Comparison of ENCODE assay signal across 8 cellular contexts in the genomic region with DNA sequence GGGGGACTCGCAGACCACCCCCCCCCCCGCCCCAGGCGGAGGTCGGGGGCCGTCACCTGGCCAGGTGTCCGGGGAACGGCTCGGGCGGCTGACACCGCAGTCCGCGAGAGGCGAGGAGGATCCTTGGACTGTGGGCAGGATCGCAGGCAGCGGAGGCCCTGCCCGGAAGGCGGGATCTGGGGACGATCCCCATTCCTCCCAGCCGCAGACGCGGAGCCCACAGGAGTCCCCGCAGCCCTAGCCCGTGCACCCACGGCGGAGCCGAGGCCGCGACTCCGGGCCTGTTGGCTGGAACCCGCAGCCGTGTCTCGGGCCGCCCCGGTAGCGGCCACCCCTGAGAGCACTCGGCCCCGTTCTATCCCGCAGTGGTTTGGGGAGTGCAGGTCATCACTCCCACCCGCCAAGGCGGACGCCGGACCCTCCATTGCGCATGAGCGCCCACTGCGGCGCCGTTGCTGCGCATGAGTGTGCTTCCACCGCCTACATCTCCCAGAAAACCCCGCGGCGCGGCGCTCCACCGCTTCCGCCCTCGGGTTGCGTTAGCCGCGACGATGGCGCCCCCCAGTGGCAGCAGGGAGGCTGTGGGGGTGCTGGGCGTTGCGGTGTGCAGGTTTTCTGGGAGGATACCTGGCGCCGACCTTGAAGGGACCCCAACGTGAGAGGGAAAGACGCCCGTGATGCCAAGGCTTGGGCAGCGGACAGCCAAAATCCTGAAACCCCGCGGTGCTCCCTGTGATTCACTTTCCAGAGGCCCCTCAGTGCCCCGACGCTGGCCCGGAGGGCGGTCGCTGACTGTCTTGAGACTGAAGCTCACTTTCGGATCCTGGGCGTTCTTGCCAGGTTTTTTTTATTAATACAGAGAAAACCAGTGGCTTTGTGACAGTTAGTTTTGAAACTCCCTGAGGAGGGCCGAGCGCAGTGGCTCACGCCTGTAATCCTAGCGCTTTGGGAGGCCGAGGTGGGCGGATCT. TPM values are rescaled to one million over a fixed set of nuclear protein-coding genes. Genes with fewer than 3 reads are reported as not detected.
A peak's percentile ranks its signal among the peaks of the same experiment; 100 is the strongest.
DNase-seq lines count a peak whose midpoint lies in the region; ATAC-seq and TF ChIP-seq lines count a peak whose summit lies in the region.

No MANE protein-coding gene starts in this region.

- intact Hi-C loops in CD8-positive, alpha-beta T cell (cut with DNase I, micrococcal nuclease): loop anchor here (1.0 to 10.0 kb wide), 25 partner anchors 28 to 1840 kb away; a partner anchor contains a TSS
- intact Hi-C loops in PC-3 (cut with micrococcal nuclease): loop anchor here (5.0 to 10.0 kb wide), 2 partner anchors 340 to 748 kb away; a partner anchor contains a TSS

- peaks cover 25% of the 10 kb centered on the region for H3K4me1 Mint-ChIP-seq in CD8-positive, alpha-beta T cell (ENCODE audit: low read depth)
- peaks cover under 1% of the 10 kb centered on the region for H3K4me1 Mint-ChIP-seq in activated T-helper 17 cell treated with anti-CD3 and anti-CD28 coated beads, Interleukin-2, amount 50 U/mL, for 72 hours
- peaks cover 14 to 21% (median 19%) of the 10 kb centered on the region in 3 donors for H3K4me1 Mint-ChIP-seq in naive B cell

- H3K27ac Mint-ChIP-seq in CD8-positive, alpha-beta T cell: peak overlapping the region; percentile 82
- peak overlapping the region; percentile 42 for H3K27ac Mint-ChIP-seq in activated T-helper 17 cell treated with anti-CD3 and anti-CD28 coated beads, Interleukin-2, amount 50 U/mL, for 72 hours
- peak overlapping the region in 4 of 6 donors; percentile 10 to 96 (median 75) for H3K27ac Mint-ChIP-seq in naive B cell

- TF ChIP-seq CTCF in CD8-positive, alpha-beta T cell (IDR thresholded peaks at IDR 0.05): peak; percentile 98
- TF ChIP-seq CTCF in PC-3 (conservative IDR thresholded peaks at IDR 0.05; ENCODE audit: low read depth, low read length): peak; percentile 82
- peak; percentile 87 to 93 for TF ChIP-seq CTCF in fibroblast of lung (conservative IDR thresholded peaks at IDR 0.05 in 1 of 2, IDR thresholded peaks at IDR 0.05 in 1 of 2; ENCODE audit: low read depth in 1 of 2, low read length in 2 of 2)

- peaks cover 3% of the 10 kb centered on the region for H3K36me3 Mint-ChIP-seq in CD8-positive, alpha-beta T cell
- H3K36me3 Mint-ChIP-seq in activated T-helper 17 cell treated with anti-CD3 and anti-CD28 coated beads, Interleukin-2, amount 50 U/mL, for 72 hours (ENCODE audit: low read depth): no peaks in the 10 kb centered on the region
- no peaks in the 10 kb centered on the region for H3K36me3 Mint-ChIP-seq in naive B cell

- POLR2A ChIA-PET in CD8-positive, alpha-beta T cell (lab: Charles Lee): interaction anchor here (0.7 to 1.4 kb wide), 2 partner anchors 28 to 576 kb away, joined by 4 to 5 read pairs; a partner anchor contains a TSS
- POLR2A ChIA-PET in PC-3 (lab: Charles Lee; ENCODE audit: unreplicated experiment): no interaction called here

- no peaks in the 10 kb centered on the region for H3F3A ChIP-seq in PC-3 (ENCODE audit: low read length, unreplicated experiment)

- H2AFZ ChIP-seq in PC-3 (ENCODE audit: low read length) (peak overlapping the region; percentile 98), fibroblast of lung (ENCODE audit: low read length) (peak overlapping the region; percentile 92)

- peaks cover 6% of the 10 kb centered on the region for H3K79me2 ChIP-seq in PC-3 (ENCODE audit: low read length)
- H3K79me2 ChIP-seq in fibroblast of lung (ENCODE audit: control insufficient read depth, insufficient read depth, low read length): peaks cover 6% of the 10 kb centered on the region

- peak overlapping the region; percentile 87 for H3K4me3 Mint-ChIP-seq in CD8-positive, alpha-beta T cell
- H3K4me3 Mint-ChIP-seq in activated T-helper 17 cell treated with anti-CD3 and anti-CD28 coated beads, Interleukin-2, amount 50 U/mL, for 72 hours: peak overlapping the region; percentile 76
- peak overlapping the region; percentile 81 to 94 (median 90) for H3K4me3 Mint-ChIP-seq in naive B cell

- no peaks in the 10 kb centered on the region for H3K27me3 ChIP-seq in CD8-positive, alpha-beta T cell (ENCODE audit: insufficient read depth, low read length)
- H3K27me3 ChIP-seq in PC-3 (ENCODE audit: low read length): no peaks in the 10 kb centered on the region
- no peaks in the 10 kb centered on the region for H3K27me3 ChIP-seq in fibroblast of lung (ENCODE audit: control insufficient read depth, insufficient read depth, low read length)

- peaks cover 17% of the 10 kb centered on the region for H3K4me1 ChIP-seq in CD8-positive, alpha-beta T cell (ENCODE audit: insufficient read depth, low read length)
- H3K4me1 ChIP-seq in PC-3 (ENCODE audit: insufficient read depth, low read length): no peaks in the 10 kb centered on the region
- H3K4me1 ChIP-seq in fibroblast of lung (ENCODE audit: control insufficient read depth, extremely low read depth, insufficient read depth, low read length): no peaks in the 10 kb centered on the region

- H3K9me3 ChIP-seq in CD8-positive, alpha-beta T cell (ENCODE audit: low read length): no peaks in the 10 kb centered on the region
- H3K9me3 ChIP-seq in PC-3 (ENCODE audit: low read length): peaks cover 40% of the 10 kb centered on the region
- H3K9me3 ChIP-seq in fibroblast of lung (ENCODE audit: control insufficient read depth, insufficient read depth, low read depth, low read length): no peaks in the 10 kb centered on the region

- BruUV-seq in PC-3 (replicated peaks; lab: Mats Ljungman, UMichigan): no TSS peak

- H3K36me3 ChIP-seq in CD8-positive, alpha-beta T cell (ENCODE audit: insufficient read depth, low read length): no peaks in the 10 kb centered on the region
- H3K36me3 ChIP-seq in PC-3 (ENCODE audit: low read depth, low read length) (peaks cover 9% of the 10 kb centered on the region; the same call in 1 of the 2 replicates), fibroblast of lung (ENCODE audit: control insufficient read depth, insufficient read depth, low read length) (no peaks in the 10 kb centered on the region)

- H3K27ac ChIP-seq in CD8-positive, alpha-beta T cell (ENCODE audit: low read depth, low read length): peak overlapping the region; percentile 94
- H3K27ac ChIP-seq in PC-3 (ENCODE audit: low read length) (no peak overlapping the region), fibroblast of lung (ENCODE audit: insufficient read depth, low read length) (peak overlapping the region; percentile 78)

- peak overlapping the region; percentile 99 for H3K4me3 ChIP-seq in CD8-positive, alpha-beta T cell (ENCODE audit: low read depth, low read length)
- peak overlapping the region; percentile 77 for H3K4me3 ChIP-seq in PC-3 (ENCODE audit: low read length)
- peak overlapping the region; percentile 74 to 91 (median 82) for H3K4me3 ChIP-seq in fibroblast of lung (replicated peaks in 1 of 4; ENCODE audit: control extremely low read depth in 1 of 4, insufficient read depth in 1 of 4, low read depth in 3 of 4, low read length in 4 of 4)

- no peaks in the 10 kb centered on the region for H4K20me1 ChIP-seq in PC-3 (ENCODE audit: low read length)
- H4K20me1 ChIP-seq in fibroblast of lung (ENCODE audit: control insufficient read depth, extremely low read depth, insufficient read depth, low read length): no peaks in the 10 kb centered on the region

- no peaks in the 10 kb centered on the region for H3K9me2 ChIP-seq in PC-3 (replicated peaks; ENCODE audit: low read length)

- CTCF ChIA-PET in CD8-positive, alpha-beta T cell (lab: Charles Lee): interaction anchor here (0.6 to 1.4 kb wide), 10 partner anchors 12 to 1901 kb away, joined by 3 to 8 read pairs (median 4); no protein-coding TSS in a partner anchor
- CTCF ChIA-PET in PC-3 (lab: Charles Lee): interaction anchor here (0.6 kb wide), 1 partner anchor 121 kb away, joined by 5 read pairs; no protein-coding TSS in a partner anchor

- H3K9ac ChIP-seq in PC-3 (ENCODE audit: low read length) (peak overlapping the region; percentile 70), fibroblast of lung (ENCODE audit: insufficient read depth, low read length) (peak overlapping the region; percentile 81)

- peak; percentile 94 to 100 (median 99) for DNase-seq in CD8-positive, alpha-beta T cell
- DNase-seq in HT1080 (ENCODE audit: low read depth) (peak; percentile 85), PC-3 (peak; percentile 89), fibroblast of lung (ENCODE audit: low read depth in 2 of 2) (peak; percentile 92), naive B cell (peak; percentile 96)
- DNase-seq in stimulated activated CD8-positive, alpha-beta memory T cell treated with anti-CD3 and anti-CD28 coated beads, Interleukin-7, amount 100 ng/mL, for 48 hours (ENCODE audit: extremely low read depth in 1 of 2, low read depth in 1 of 2): peak; percentile 92 to 95

- H3K4me2 ChIP-seq in PC-3 (ENCODE audit: low read length) (peak overlapping the region; percentile 83), fibroblast of lung (ENCODE audit: extremely low read depth, insufficient read depth, low read length) (peak overlapping the region; percentile 88)

- peak; percentile 85 for ATAC-seq in CD8-positive, alpha-beta T cell
- peak; percentile 66 for ATAC-seq in GM19452 (IDR thresholded peaks at IDR 0.05; ENCODE audit: unreplicated experiment)
- peak; percentile 83 for ATAC-seq in PC-3
- peak; percentile 90 for ATAC-seq in activated T-helper 17 cell treated with anti-CD3 and anti-CD28 coated beads, Interleukin-2, amount 50 U/mL, for 72 hours (replicated peaks)
- peak; percentile 84 to 86 for ATAC-seq in naive B cell (ENCODE audit: low read depth in 2 of 2)

- no peaks in the 10 kb centered on the region for H3K27me3 Mint-ChIP-seq in CD8-positive, alpha-beta T cell (ENCODE audit: low read depth)
- H3K27me3 Mint-ChIP-seq in activated T-helper 17 cell treated with anti-CD3 and anti-CD28 coated beads, Interleukin-2, amount 50 U/mL, for 72 hours: no peaks in the 10 kb centered on the region
- no peaks in the 10 kb centered on the region for H3K27me3 Mint-ChIP-seq in naive B cell

- no peaks in the 10 kb centered on the region for H3K9me3 Mint-ChIP-seq in CD8-positive, alpha-beta T cell
- peaks cover 3% of the 10 kb centered on the region for H3K9me3 Mint-ChIP-seq in activated T-helper 17 cell treated with anti-CD3 and anti-CD28 coated beads, Interleukin-2, amount 50 U/mL, for 72 hours
- peaks cover 0 to 6% (median 0%) of the 10 kb centered on the region in 7 donors for H3K9me3 Mint-ChIP-seq in naive B cell

RNA-seq across cellular contexts. Expression of a gene that starts 4.4 kb away (rescaled TPM):
- 10 to 100 TPM; 18.9 to 20.2 TPM for total RNA-seq in CD8-positive, alpha-beta T cell
- total RNA-seq in HT1080 (2014; rRNA removed; shearing (Covaris generic)): 7.1 and 9.0 TPM in 2 replicates
- polyA plus RNA-seq in HT1080 (2015; cell fraction: cytosol; rRNA removed): 3.5 and 3.9 TPM in 2 replicates
- 2.7 and 4.0 TPM in 2 replicates for polyA plus RNA-seq in HT1080 (2015; cell fraction: nucleus; rRNA removed)
- 8.2 and 10.5 TPM in 2 replicates for total RNA-seq in PC-3 (2014; rRNA removed)
- 1 to 10 TPM; 3.8 to 7.0 TPM for total RNA-seq in activated T-helper 17 cell treated with anti-CD3 and anti-CD28 coated beads, Interleukin-2, amount 50 U/mL, for 72 hours
- 17.2 and 21.1 TPM in 2 replicates for total RNA-seq in fibroblast of lung
- polyA plus RNA-seq in fibroblast of lung: 6.3 and 6.8 TPM in 2 replicates
- polyA plus RNA-seq in fibroblast of lung (2012): 5.4 and 5.8 TPM in 2 replicates
- 6.7 and 7.8 TPM in 2 replicates for polyA minus RNA-seq in fibroblast of lung (ENCODE audit: low replicate concordance)
- 10 to 100 TPM in 1 of 6 donors, 1 to 10 TPM in 5; 2.5 to 11.2 (median 5.6) TPM for polyA plus RNA-seq in naive B cell (ENCODE audit: low read depth in 6 of 6)

RNA-seq across cellular contexts. Expression of a gene that starts 27.9 kb away (rescaled TPM):
- 10 to 100 TPM; 52.7 to 58.9 TPM for total RNA-seq in CD8-positive, alpha-beta T cell
- total RNA-seq in HT1080 (2014; rRNA removed; shearing (Covaris generic)): 27.6 and 28.4 TPM in 2 replicates
- 14.2 and 16.8 TPM in 2 replicates for polyA plus RNA-seq in HT1080 (2015; cell fraction: cytosol; rRNA removed)
- 48.1 and 54.1 TPM in 2 replicates for polyA plus RNA-seq in HT1080 (2015; cell fraction: nucleus; rRNA removed)
- total RNA-seq in PC-3 (2014; rRNA removed) (15.4 and 16.1 TPM in 2 replicates), fibroblast of lung (25.4 and 37.5 TPM in 2 replicates)
- 10 to 100 TPM; 18.5 to 29.1 TPM for total RNA-seq in activated T-helper 17 cell treated with anti-CD3 and anti-CD28 coated beads, Interleukin-2, amount 50 U/mL, for 72 hours
- polyA plus RNA-seq in fibroblast of lung (12.8 and 13.9 TPM in 2 replicates), naive B cell (ENCODE audit: low read depth in 6 of 6) (10 to 100 TPM; 45.1 to 65.9 (median 55.5) TPM)
- polyA plus RNA-seq in fibroblast of lung (2012): 10.8 and 12.9 TPM in 2 replicates
- 16.0 and 31.7 TPM in 2 replicates for polyA minus RNA-seq in fibroblast of lung (ENCODE audit: low replicate concordance)

RNA-seq across cellular contexts. Expression of a gene that starts 56.9 kb away (rescaled TPM):
- total RNA-seq in CD8-positive, alpha-beta T cell: 10 to 100 TPM; 57.6 to 61.0 TPM
- 0.30 and 0.71 TPM in 2 replicates for total RNA-seq in HT1080 (2014; rRNA removed; shearing (Covaris generic))
- polyA plus RNA-seq in HT1080 (2015; cell fraction: cytosol; rRNA removed): not detected in 2 replicates
- not detected in 2 replicates for polyA plus RNA-seq in HT1080 (2015; cell fraction: nucleus; rRNA removed)
- 0.66 and 1.7 TPM in 2 replicates for total RNA-seq in PC-3 (2014; rRNA removed)
- 10 to 100 TPM; 15.9 to 20.1 TPM for total RNA-seq in activated T-helper 17 cell treated with anti-CD3 and anti-CD28 coated beads, Interleukin-2, amount 50 U/mL, for 72 hours
- total RNA-seq in fibroblast of lung: 51.6 and 71.0 TPM in 2 replicates
- 13.6 and 17.6 TPM in 2 replicates for polyA plus RNA-seq in fibroblast of lung
- polyA plus RNA-seq in fibroblast of lung (2012): 23.7 and 29.2 TPM in 2 replicates
- 16.5 and 21.6 TPM in 2 replicates for polyA minus RNA-seq in fibroblast of lung (ENCODE audit: low replicate concordance)
- polyA plus RNA-seq in naive B cell (ENCODE audit: low read depth in 6 of 6): 10 to 100 TPM; 22.2 to 39.2 (median 36.7) TPM
